Comparison of ENCODE assay signal across 28 cellular contexts in genomic region chr6:169426611-169427010, GRCh38.
"Had no signal": no experiment of that assay in that cellular context is flagged by ENCODE, and none has a peak within 500 bp of the region (broad histone marks: within the 10 kb centered on the region; RNA-seq: fewer than 3 reads in every experiment).

No MANE protein-coding gene starts in this region.

- H3K27ac ChIP-seq: cardiac muscle cell, thyroid gland had no signal

- H3K36me3 ChIP-seq: adrenal gland, cardiac muscle cell, gastroesophageal sphincter, left ventricle myocardium inferior, stomach, thyroid gland, upper lobe of right lung had no signal

- H3K27me3 ChIP-seq: adrenal gland, body of pancreas, cardiac muscle cell, gastroesophageal sphincter, hepatocyte, stomach, thyroid gland, upper lobe of right lung had no signal

- H3K4me3 ChIP-seq: adrenal gland, body of pancreas, cardiac muscle cell, gastroesophageal sphincter, hepatocyte, left ventricle myocardium inferior, skin epidermis, stomach, thyroid gland, upper lobe of right lung had no signal

- H3K4me1 ChIP-seq: body of pancreas, upper lobe of right lung had no signal

- DNase-seq: activated CD4-positive, alpha-beta T cell treated with anti-CD3 and anti-CD28 coated beads for 4 hours; activated CD4-positive, alpha-beta T cell treated with anti-CD3 and anti-CD28 coated beads, Interleukin-2, amount 50 U/mL, for 4 hours; activated naive CD4-positive, alpha-beta T cell; activated naive CD8-positive, alpha-beta T cell treated with anti-CD3 and anti-CD28 coated beads for 36 hours; activated T-cell treated with anti-CD3 and anti-CD28 coated beads for 4 hours; activated T-cell treated with anti-CD3 and anti-CD28 coated beads, Interleukin-2, amount 50 U/mL, for 72 hours; adrenal gland; aorta; body of pancreas; cerebellar nuclear complex; cortex of kidney; effector memory CD8-positive, alpha-beta T cell; erythroblast; islet precursor cell; left ventricle myocardium inferior; naive B cell; stimulated activated CD4-positive, alpha-beta T cell treated with anti-CD3 and anti-CD28 coated beads, Interleukin-1b, Interleukin-23, amount 100 ng/mL, for 48 hours; stimulated activated CD4-positive, alpha-beta T cell treated with anti-CD3 and anti-CD28 coated beads, Interleukin-4, amount 100 ng/mL, for 4 hours; stimulated activated CD8-positive, alpha-beta memory T cell treated with anti-CD3 and anti-CD28 coated beads, Interleukin-4, amount 100 ng/mL, for 48 hours; stimulated activated naive B cell treated with anti-CD40 and anti-IgM and Interleukin-4, amounts not matched to agents 10 μg/mL and 1 μg/mL and 100 μg/mL, for 72 hours; stomach; thyroid gland; upper lobe of right lung had no signal

- H3K27me3 Mint-ChIP-seq: activated naive CD8-positive, alpha-beta T cell treated with anti-CD3 and anti-CD28 coated beads for 36 hours; naive B cell had no signal

- ATAC-seq: activated T-cell treated with anti-CD3 and anti-CD28 coated beads, Interleukin-2, amount 50 U/mL, for 72 hours; body of pancreas; effector memory CD8-positive, alpha-beta T cell; gastroesophageal sphincter; stimulated activated naive B cell treated with anti-CD40 and anti-IgM and Interleukin-4, amounts not matched to agents 10 μg/mL and 1 μg/mL and 100 μg/mL, for 72 hours; upper lobe of right lung had no signal

- H3K4me1 Mint-ChIP-seq: activated naive CD8-positive, alpha-beta T cell treated with anti-CD3 and anti-CD28 coated beads for 36 hours; naive B cell; stimulated activated naive B cell treated with anti-CD40 and anti-IgM and Interleukin-4, amounts not matched to agents 10 μg/mL and 1 μg/mL and 100 μg/mL, for 72 hours had no signal

- H3K9me3 ChIP-seq: thyroid gland, upper lobe of right lung had no signal

- H3K4me3 Mint-ChIP-seq: activated naive CD8-positive, alpha-beta T cell treated with anti-CD3 and anti-CD28 coated beads for 36 hours; activated T-cell treated with anti-CD3 and anti-CD28 coated beads, Interleukin-2, amount 50 U/mL, for 72 hours; mesothelial cell of epicardium; stimulated activated naive B cell treated with anti-CD40 and anti-IgM and Interleukin-4, amounts not matched to agents 10 μg/mL and 1 μg/mL and 100 μg/mL, for 72 hours had no signal

- H3K27ac Mint-ChIP-seq: activated naive CD8-positive, alpha-beta T cell treated with anti-CD3 and anti-CD28 coated beads for 36 hours; activated T-cell treated with anti-CD3 and anti-CD28 coated beads, Interleukin-2, amount 50 U/mL, for 72 hours; effector memory CD8-positive, alpha-beta T cell; stimulated activated naive B cell treated with anti-CD40 and anti-IgM and Interleukin-4, amounts not matched to agents 10 μg/mL and 1 μg/mL and 100 μg/mL, for 72 hours had no signal

- H3K79me2 ChIP-seq: hepatocyte had no signal

- H3K4me2 ChIP-seq: hepatocyte had no signal
